ENCODE assay signal across 16 cellular contexts in genomic region chr4:28449080-28449479, GRCh38.
"Had no signal": no experiment of that assay in that cellular context is flagged by ENCODE, and none has a peak within 500 bp of the region (broad histone marks: within the 10 kb centered on the region; RNA-seq: fewer than 3 reads in every experiment).

No MANE protein-coding gene starts in this region.

- H3K9me3 ChIP-seq: sigmoid colon, upper lobe of left lung had no signal

- H3K36me3 Mint-ChIP-seq: activated naive CD8-positive, alpha-beta T cell had no signal

- H3K4me1 ChIP-seq: sigmoid colon, suprapubic skin, upper lobe of left lung had no signal

- DNase-seq: activated CD4-positive, alpha-beta T cell treated with anti-CD3 and anti-CD28 coated beads, Interleukin-2, amount 50 U/mL, for 4 hours; activated CD4-positive, CD25-positive, alpha-beta regulatory T cell treated with anti-CD3 and anti-CD28 coated beads, Interleukin-2, amount 50 U/mL, for 72 hours; activated T-cell treated with anti-CD3 and anti-CD28 coated beads, Interleukin-2, amount 50 U/mL, for 1 hour; amygdala; brain microvascular endothelial cell; endodermal cell; glutamatergic neuron; left cardiac atrium; sigmoid colon; stimulated activated CD4-positive, alpha-beta T cell treated with anti-CD3 and anti-CD28 coated beads, Interleukin-2, amount 100 ng/mL, for 48 hours; stimulated activated naive CD4-positive, alpha-beta T cell treated with Interleukin-2 at 50 U/mL for 16 hours; upper lobe of left lung had no signal

- ATAC-seq: left cardiac atrium had no signal

- H3K27ac ChIP-seq: brain microvascular endothelial cell, sigmoid colon, suprapubic skin, upper lobe of left lung had no signal

- H3K4me3 Mint-ChIP-seq: activated naive CD8-positive, alpha-beta T cell; dendritic cell treated with granulocyte-macrophage colony-stimulating factor and Interleukin-4, amounts not matched to agents 40 ng/mL and 50 ng/mL, for 4 days; endodermal cell; T-helper 2 cell treated with Interferon-gamma antibody and Interleukin-4, amounts not matched to agents 5 μg/mL and 100 μg/mL, for 36 hours had no signal

- H3K36me3 ChIP-seq: brain microvascular endothelial cell, sigmoid colon, suprapubic skin, upper lobe of left lung had no signal

- H3K27me3 ChIP-seq: brain microvascular endothelial cell, sigmoid colon, suprapubic skin, upper lobe of left lung had no signal

- H3K4me3 ChIP-seq: sigmoid colon, suprapubic skin, upper lobe of left lung had no signal

- H3K27ac Mint-ChIP-seq: activated naive CD8-positive, alpha-beta T cell; dendritic cell treated with granulocyte-macrophage colony-stimulating factor and Interleukin-4, amounts not matched to agents 40 ng/mL and 50 ng/mL, for 4 days; endodermal cell; T-helper 2 cell treated with Interferon-gamma antibody and Interleukin-4, amounts not matched to agents 5 μg/mL and 100 μg/mL, for 36 hours had no signal

- H3K27me3 Mint-ChIP-seq: activated naive CD8-positive, alpha-beta T cell; dendritic cell treated with granulocyte-macrophage colony-stimulating factor and Interleukin-4, amounts not matched to agents 40 ng/mL and 50 ng/mL, for 4 days had no signal
